ENCODE assay signal across 20 cellular contexts in genomic region chr6:168194732-168195565, GRCh38.
DNase-seq lines count a peak whose midpoint lies in the region; ATAC-seq, FAIRE-seq and TF ChIP-seq lines count a peak whose summit lies in the region.
"Had no signal": no experiment of that assay in that cellular context is flagged by ENCODE, and none has a peak within 500 bp of the region (broad histone marks: within the 10 kb centered on the region; RNA-seq: fewer than 3 reads in every experiment).

No MANE protein-coding gene starts in this region.

- DNase-seq in HK-2 (ENCODE audit: unreplicated experiment) = peak; percentile 9
- peak; percentile 78 for DNase-seq in kidney
- peak; percentile 80 for DNase-seq in osteocyte (ENCODE audit: extremely low spot score, unreplicated experiment)
- no peak for DNase-seq in NCI-H128 (lab: John Stamatoyannopoulos, UW; ENCODE audit: unreplicated experiment)
- DNase-seq in activated T-cell treated with anti-CD3 and anti-CD28 coated beads, Interleukin-2, amount 50 U/mL, for 4 hours = no peak
- no peak for DNase-seq in psoas muscle
- DNase-seq in T1000 (lab: John Stamatoyannopoulos, UW) = no peak
- DNase-seq: cerebellar nuclear complex; effector memory CD8-positive, alpha-beta T cell; GF-D8; naive B cell; small intestine had no signal

- H3K27ac Mint-ChIP-seq in osteocyte (ENCODE audit: unreplicated experiment) = no peak overlapping the region
- H3K27ac Mint-ChIP-seq: activated naive CD8-positive, alpha-beta T cell; activated T-helper 17 cell treated with anti-CD3 and anti-CD28 coated beads, Interleukin-2, amount 50 U/mL, for 72 hours; CD4-positive, alpha-beta T cell; stimulated activated effector memory CD8-positive, alpha-beta T cell treated with anti-CD3 and anti-CD28 coated beads, Interleukin-12 subunit alpha, Interleukin-12 subunit beta, amount 100 ng/mL, for 72 hours had no signal

- H3K27ac ChIP-seq in C4-2B (peak overlapping the region; percentile 48; the same call in 1 of the 2 replicates), kidney (ENCODE audit: low read depth in 2 of 2, low read length in 2 of 2) (peak overlapping the region in 1 of 2 donors; percentile 17), psoas muscle (no peak overlapping the region)
- H3K27ac ChIP-seq: HL-60 had no signal

- peaks cover 0 to 19% (median 7%) of the 10 kb centered on the region in 3 donors for H3K27me3 ChIP-seq in psoas muscle (ENCODE audit: insufficient read depth in 3 of 3, low read length in 2 of 3)

- ATAC-seq in activated T-cell treated with anti-CD3 and anti-CD28 coated beads, Interleukin-2, amount 50 U/mL, for 4 hours = no peak
- no peak for ATAC-seq in psoas muscle
- ATAC-seq: activated T-helper 17 cell treated with anti-CD3 and anti-CD28 coated beads, Interleukin-2, amount 50 U/mL, for 72 hours; effector memory CD8-positive, alpha-beta T cell; stimulated activated effector memory CD8-positive, alpha-beta T cell treated with anti-CD3 and anti-CD28 coated beads, Interleukin-12 subunit alpha, Interleukin-12 subunit beta, amount 100 ng/mL, for 72 hours had no signal

- peaks cover 25% of the 10 kb centered on the region for H3K27me3 Mint-ChIP-seq in osteocyte (ENCODE audit: unreplicated experiment)
- H3K27me3 Mint-ChIP-seq in activated T-cell treated with anti-CD3 and anti-CD28 coated beads, Interleukin-2, amount 50 U/mL, for 4 hours (ENCODE audit: low read depth) = peaks cover 8% of the 10 kb centered on the region
- H3K27me3 Mint-ChIP-seq: activated naive CD8-positive, alpha-beta T cell had no signal

- H3K4me3 ChIP-seq in kidney (ENCODE audit: low read length in 2 of 2) (no peak overlapping the region), psoas muscle (no peak overlapping the region)

- no peaks in the 10 kb centered on the region for H3K36me3 Mint-ChIP-seq in osteocyte (ENCODE audit: unreplicated experiment)
- H3K36me3 Mint-ChIP-seq in activated T-cell treated with anti-CD3 and anti-CD28 coated beads, Interleukin-2, amount 50 U/mL, for 4 hours (ENCODE audit: insufficient read depth) = no peaks in the 10 kb centered on the region
- H3K36me3 Mint-ChIP-seq: activated naive CD8-positive, alpha-beta T cell; naive B cell; stimulated activated effector memory CD8-positive, alpha-beta T cell treated with anti-CD3 and anti-CD28 coated beads, Interleukin-12 subunit alpha, Interleukin-12 subunit beta, amount 100 ng/mL, for 72 hours had no signal

- H3K9me3 Mint-ChIP-seq in osteocyte (ENCODE audit: unreplicated experiment) = no peaks in the 10 kb centered on the region
- H3K9me3 Mint-ChIP-seq in activated T-cell treated with anti-CD3 and anti-CD28 coated beads, Interleukin-2, amount 50 U/mL, for 4 hours = no peaks in the 10 kb centered on the region
- H3K9me3 Mint-ChIP-seq: activated T-helper 17 cell treated with anti-CD3 and anti-CD28 coated beads, Interleukin-2, amount 50 U/mL, for 72 hours; CD4-positive, alpha-beta T cell; effector memory CD8-positive, alpha-beta T cell; stimulated activated effector memory CD8-positive, alpha-beta T cell treated with anti-CD3 and anti-CD28 coated beads, Interleukin-12 subunit alpha, Interleukin-12 subunit beta, amount 100 ng/mL, for 72 hours had no signal

- H3K4me1 Mint-ChIP-seq in osteocyte (ENCODE audit: unreplicated experiment) = peaks cover 2% of the 10 kb centered on the region
- no peaks in the 10 kb centered on the region for H3K4me1 Mint-ChIP-seq in activated T-cell treated with anti-CD3 and anti-CD28 coated beads, Interleukin-2, amount 50 U/mL, for 4 hours (ENCODE audit: low read depth)
- H3K4me1 Mint-ChIP-seq: IgD-negative memory B cell, naive B cell had no signal

- peaks cover 0 to 6% of the 10 kb centered on the region in 2 donors for H3K4me1 ChIP-seq in kidney (ENCODE audit: control insufficient read depth in 1 of 2, insufficient read depth in 1 of 2, low read depth in 1 of 2, low read length in 2 of 2)
- no peaks in the 10 kb centered on the region for H3K4me1 ChIP-seq in psoas muscle

- intact Hi-C loops in kidney (cut with DNase I) (no loop called here), psoas muscle (cut with DNase I) (no loop called here)

- H3K36me3 ChIP-seq in kidney (ENCODE audit: control insufficient read depth in 1 of 2, insufficient read depth in 2 of 2, low read length in 2 of 2) = no peaks in the 10 kb centered on the region
- no peaks in the 10 kb centered on the region for H3K36me3 ChIP-seq in psoas muscle (ENCODE audit: insufficient read depth in 1 of 2, low read depth in 1 of 2)

- H3K9ac ChIP-seq in kidney (ENCODE audit: low read length in 2 of 2) = no peak overlapping the region

- FAIRE-seq in kidney (lab: Jason Lieb, UNC) = no peak
- FAIRE-seq: astrocyte, small intestine had no signal

- H3K4me3 Mint-ChIP-seq in osteocyte (ENCODE audit: unreplicated experiment) = no peak overlapping the region
- no peak overlapping the region for H3K4me3 Mint-ChIP-seq in activated T-cell treated with anti-CD3 and anti-CD28 coated beads, Interleukin-2, amount 50 U/mL, for 4 hours
- H3K4me3 Mint-ChIP-seq: activated naive CD8-positive, alpha-beta T cell; activated T-helper 17 cell treated with anti-CD3 and anti-CD28 coated beads, Interleukin-2, amount 50 U/mL, for 72 hours; CD4-positive, alpha-beta T cell; effector memory CD8-positive, alpha-beta T cell; IgD-negative memory B cell; stimulated activated effector memory CD8-positive, alpha-beta T cell treated with anti-CD3 and anti-CD28 coated beads, Interleukin-12 subunit alpha, Interleukin-12 subunit beta, amount 100 ng/mL, for 72 hours had no signal

- 73 to 83% (median 82%) methylated on average over 19 of the region's 19 CpGs for WGBS in psoas muscle, 3 donors

- no peaks in the 10 kb centered on the region for H3K9me3 ChIP-seq in kidney (ENCODE audit: control insufficient read depth in 1 of 2, low read length in 2 of 2)
- no peaks in the 10 kb centered on the region for H3K9me3 ChIP-seq in psoas muscle

- TF ChIP-seq CTCF in C4-2B (conservative IDR thresholded peaks at IDR 0.05) (no peak), kidney (IDR thresholded peaks at IDR 0.05; ENCODE audit: borderline replicate concordance, extremely low read depth, insufficient read depth) (no peak), osteocyte (IDR thresholded peaks at IDR 0.05) (no peak), psoas muscle (IDR thresholded peaks at IDR 0.05) (no peak)

Comparison
In these comparisons a context has a peak if more than half of its experiments do, and no peak if none do; other contexts are left out.
1. DNase-seq: peak in HK-2 (single experiment), kidney (single experiment) and osteocyte (single experiment); none in NCI-H128 (single experiment), activated T-cell treated with anti-CD3 and anti-CD28 coated beads, Interleukin-2, amount 50 U/mL, for 4 hours (single experiment), psoas muscle (0 of 2) and T1000 (single experiment).